In the genomic region with DNA sequence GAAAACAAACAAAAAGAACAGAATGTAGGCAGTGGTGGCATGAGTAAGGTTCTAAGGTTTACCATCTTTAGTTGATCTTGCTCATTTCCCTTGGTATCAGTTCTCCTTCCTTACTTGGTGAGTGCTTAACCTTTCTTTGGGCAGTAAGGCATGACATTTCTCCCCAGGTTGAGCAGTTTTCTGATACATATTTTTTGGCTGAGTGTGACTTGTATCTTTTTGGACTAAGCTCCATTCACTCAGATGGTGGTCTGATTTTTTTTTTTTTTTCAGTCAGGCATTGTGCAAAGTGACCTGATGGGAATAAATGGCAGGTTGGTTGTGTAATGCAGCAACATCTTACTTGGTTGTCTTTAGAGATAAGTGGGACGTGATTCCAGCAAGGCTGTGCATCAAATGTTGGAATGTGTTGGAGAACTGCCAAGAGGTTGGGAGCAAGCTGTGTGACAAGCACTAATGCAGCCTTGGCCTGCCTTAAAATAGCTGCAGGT, we compare ENCODE assay signal across 8 cellular contexts. TPM values are rescaled to one million over a fixed set of nuclear protein-coding genes. Genes with fewer than 3 reads are reported as not detected.
DNase-seq lines count a peak whose midpoint lies in the region; ATAC-seq, FAIRE-seq and TF ChIP-seq lines count a peak whose summit lies in the region.

No MANE protein-coding gene starts in this region.

- no peak for TF ChIP-seq CTCF in BE2C (IDR thresholded peaks at IDR 0.05; ENCODE audit: low read depth, low read length)
- no peak for TF ChIP-seq CTCF in mammary epithelial cell (conservative IDR thresholded peaks at IDR 0.05 in 1 of 2, IDR thresholded peaks at IDR 0.05 in 1 of 2; ENCODE audit: extremely low read depth in 1 of 2, insufficient read depth in 1 of 2, low read depth in 1 of 2, low read length in 2 of 2)
- TF ChIP-seq CTCF in pancreas (IDR thresholded peaks at IDR 0.05), result no peak

- no peaks in the 10 kb centered on the region for H3K9me3 Mint-ChIP-seq in activated naive CD4-positive, alpha-beta T cell treated with anti-CD3 and anti-CD28 coated beads for 36 hours

- intact Hi-C loops in mammary epithelial cell (cut with micrococcal nuclease) (no loop called here), pancreas (cut with DNase I) (no loop called here)
- intact Hi-C loops in activated naive CD4-positive, alpha-beta T cell treated with anti-CD3 and anti-CD28 coated beads for 36 hours (cut with micrococcal nuclease), result no loop called here

- H3K4me1 Mint-ChIP-seq in activated naive CD4-positive, alpha-beta T cell treated with anti-CD3 and anti-CD28 coated beads for 36 hours (ENCODE audit: low read depth), result no peaks in the 10 kb centered on the region

- no TSS peak for BruUV-seq in mammary epithelial cell (replicated peaks; lab: Mats Ljungman, UMichigan)

- no peaks in the 10 kb centered on the region for H3K36me3 Mint-ChIP-seq in activated naive CD4-positive, alpha-beta T cell treated with anti-CD3 and anti-CD28 coated beads for 36 hours (ENCODE audit: low read depth)

- H3K4me3 ChIP-seq in BE2C (ENCODE audit: low read depth, low read length), result no peak overlapping the region
- H3K4me3 ChIP-seq in mammary epithelial cell (replicated peaks in 1 of 3; ENCODE audit: insufficient read depth in 1 of 3, low read depth in 2 of 3, low read length in 3 of 3), result no peak overlapping the region
- no peak overlapping the region for H3K4me3 ChIP-seq in pancreas

- H3K27me3 ChIP-seq in BE2C (no peaks in the 10 kb centered on the region), mammary epithelial cell (ENCODE audit: insufficient read depth, low read length) (no peaks in the 10 kb centered on the region), pancreas (no peaks in the 10 kb centered on the region)

- no peaks in the 10 kb centered on the region for H3K9me3 ChIP-seq in BE2C
- no peaks in the 10 kb centered on the region for H3K9me3 ChIP-seq in mammary epithelial cell (replicated peaks; ENCODE audit: insufficient read depth, low read length)
- no peaks in the 10 kb centered on the region for H3K9me3 ChIP-seq in pancreas

- FAIRE-seq in pancreas (lab: Jason Lieb, UNC), result no peak

- peaks cover 17% of the 10 kb centered on the region for H3K4me1 ChIP-seq in BE2C
- peaks cover 21% of the 10 kb centered on the region for H3K4me1 ChIP-seq in mammary epithelial cell (ENCODE audit: insufficient read depth, low read length)
- H3K4me1 ChIP-seq in pancreas, result no peaks in the 10 kb centered on the region

- peaks cover 65% of the 10 kb centered on the region for H3K79me2 ChIP-seq in mammary epithelial cell (ENCODE audit: insufficient read depth, low read length)

- no peak overlapping the region for H3K4me3 Mint-ChIP-seq in activated naive CD4-positive, alpha-beta T cell treated with anti-CD3 and anti-CD28 coated beads for 36 hours

- H3K27ac ChIP-seq in mammary epithelial cell (ENCODE audit: insufficient read depth, low read depth, low read length), result no peak overlapping the region
- no peak overlapping the region for H3K27ac ChIP-seq in pancreas

- DNase-seq in BE2C (peak; percentile 42), HuH-7 (ENCODE audit: low spot score) (peak; percentile 55), mammary epithelial cell (peak; percentile 28), pancreas (peak in 2 of 6 donors; percentile 9 to 26), DMS114 treated with DMSO at 0.1 percent for 48 hours (lab: John Stamatoyannopoulos, UW; ENCODE audit: unreplicated experiment) (no peak)
- DNase-seq in activated naive CD4-positive, alpha-beta T cell treated with anti-CD3 and anti-CD28 coated beads for 36 hours, result no peak
- no peak for DNase-seq in activated naive CD4-positive, alpha-beta T cell treated with anti-CD3 and anti-CD28 coated beads, Interleukin-2, amount 50 U/mL, for 16 hours

- H2AFZ ChIP-seq in mammary epithelial cell (ENCODE audit: low read depth, low read length), result no peak overlapping the region

- no peak overlapping the region for H3K9ac ChIP-seq in mammary epithelial cell (ENCODE audit: insufficient read depth, low read length)

- H4K20me1 ChIP-seq in mammary epithelial cell (ENCODE audit: insufficient read depth, low read length), result no peaks in the 10 kb centered on the region

- no peaks in the 10 kb centered on the region for H3K36me3 ChIP-seq in BE2C
- H3K36me3 ChIP-seq in mammary epithelial cell (ENCODE audit: insufficient read depth, low read length), result no peaks in the 10 kb centered on the region
- no peaks in the 10 kb centered on the region for H3K36me3 ChIP-seq in pancreas

- H3K4me2 ChIP-seq in mammary epithelial cell (ENCODE audit: insufficient read depth, low read depth, low read length), result no peak overlapping the region

- CTCF ChIA-PET in mammary epithelial cell (lab: Charles Lee; ENCODE audit: low non-redundant PET), result no interaction called here
- CTCF ChIA-PET in activated naive CD4-positive, alpha-beta T cell treated with anti-CD3 and anti-CD28 coated beads for 36 hours (lab: Charles Lee), result no interaction called here

- WGBS in mammary epithelial cell (ENCODE audit: low coverage, missing lambda C conversion rate), result 10% methylated on average over 1 of the region's 1 CpG
- WGBS in pancreas, 2 donors, result 5 to 7% methylated on average over 1 of the region's 1 CpG

- peak; percentile 70 for ATAC-seq in GM21447 (IDR thresholded peaks at IDR 0.05; ENCODE audit: unreplicated experiment)
- ATAC-seq in pancreas, result peak in 3 of 4 donors; percentile 32 to 60 (median 36)

- in situ Hi-C loops in mammary epithelial cell (cut with MboI; ENCODE audit: low sequenced_read_pairs in 2 of 2), result no loop called here

- H3K27me3 Mint-ChIP-seq in activated naive CD4-positive, alpha-beta T cell treated with anti-CD3 and anti-CD28 coated beads for 36 hours (ENCODE audit: low read depth), result no peaks in the 10 kb centered on the region

- H3K27ac Mint-ChIP-seq in activated naive CD4-positive, alpha-beta T cell treated with anti-CD3 and anti-CD28 coated beads for 36 hours, result no peak overlapping the region

- dilution Hi-C loops in mammary epithelial cell (cut with HindIII; ENCODE audit: low sequenced_read_pairs), result no loop called here

RNA-seq across cellular contexts. Expression of a gene that starts 15.1 kb away (rescaled TPM):
- 135 TPM for polyA plus RNA-seq in BE2C (2012; ENCODE audit: insufficient read depth, insufficient read length, low read depth)
- 100 to 1,000 TPM; 206 to 210 TPM for total RNA-seq in mammary epithelial cell
- 41.8 TPM for polyA plus RNA-seq in mammary epithelial cell
- polyA minus RNA-seq in mammary epithelial cell, result 202 TPM
- 100 to 1,000 TPM in 2 of 6 donors, 10 to 100 TPM in 4; 80.8 to 192 (median 89.8) TPM for total RNA-seq in pancreas
- polyA plus RNA-seq in pancreas, result 10 to 100 TPM; 43.8 to 52.9 TPM
- 100 to 1,000 TPM; 103 to 107 TPM for total RNA-seq in activated naive CD4-positive, alpha-beta T cell treated with anti-CD3 and anti-CD28 coated beads for 36 hours

Comparison
In these comparisons a context has a peak if more than half of its experiments do, and no peak if none do; other contexts are left out.
1. DNase-seq: peak in BE2C (single experiment), HuH-7 (single experiment) and mammary epithelial cell (single experiment); none in DMS114 treated with DMSO at 0.1 percent for 48 hours (single experiment), activated naive CD4-positive, alpha-beta T cell treated with anti-CD3 and anti-CD28 coated beads for 36 hours (single experiment) and activated naive CD4-positive, alpha-beta T cell treated with anti-CD3 and anti-CD28 coated beads, Interleukin-2, amount 50 U/mL, for 16 hours (single experiment).